18 cellular contexts compared by ENCODE assay signal in the genomic region with DNA sequence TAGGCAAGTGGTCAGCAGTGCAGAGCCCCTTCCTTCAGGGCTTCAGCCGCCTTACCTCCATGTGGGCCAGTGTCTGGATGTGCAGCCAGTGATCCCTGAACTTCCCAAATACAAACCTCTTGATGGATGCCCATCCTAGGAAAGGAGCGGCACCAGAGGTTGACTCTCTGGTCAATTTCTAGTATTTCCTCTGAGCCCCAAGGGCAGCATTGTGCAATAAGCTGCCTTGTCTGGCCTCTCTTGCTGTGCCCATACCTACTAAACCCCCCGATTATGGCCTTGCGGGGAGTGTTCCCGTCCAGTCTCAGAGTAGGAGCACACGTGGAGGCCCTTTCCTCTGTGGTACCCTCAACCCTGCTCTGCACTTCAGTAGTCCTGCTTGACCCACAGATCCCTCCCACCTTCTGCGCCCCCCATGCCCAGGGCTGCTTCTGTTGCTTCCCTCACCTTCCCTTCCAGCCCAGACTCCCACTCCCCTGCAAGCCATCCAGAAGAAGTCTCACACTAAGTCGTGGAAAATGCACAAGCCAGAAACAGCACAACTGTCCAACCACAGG. TPM values are rescaled to one million over a fixed set of nuclear protein-coding genes. Genes with fewer than 3 reads are reported as not detected.
DNase-seq lines count a peak whose midpoint lies in the region; ATAC-seq and TF ChIP-seq lines count a peak whose summit lies in the region.
"Had no signal": no experiment of that assay in that cellular context is flagged by ENCODE, and none has a peak within 500 bp of the region (broad histone marks: within the 10 kb centered on the region; RNA-seq: fewer than 3 reads in every experiment).

No MANE protein-coding gene starts in this region.

- no peaks in the 10 kb centered on the region for H3K9me3 Mint-ChIP-seq in T-cell
- H3K9me3 Mint-ChIP-seq: HFFc6, IgD-negative memory B cell had no signal

- no peaks in the 10 kb centered on the region for H3K9me3 ChIP-seq in AG04450 (ENCODE audit: control insufficient read depth, insufficient read depth, low read length)
- H3K9me3 ChIP-seq: Caco-2, SJCRH30 had no signal

- DNase-seq in AG04450 (ENCODE audit: low read depth, low spot score) = no peak
- DNase-seq in MV-4-11 (lab: John Stamatoyannopoulos, UW) = peak; percentile 35
- DNase-seq in left lobe of liver (ENCODE audit: low spot score) = peak; percentile 40
- DNase-seq in posterior vena cava (ENCODE audit: low spot score) = peak; percentile 44
- no peak for DNase-seq in T-cell
- no peak for DNase-seq in NCI-H748 (lab: John Stamatoyannopoulos, UW; ENCODE audit: unreplicated experiment)
- DNase-seq: C1 segment of cervical spinal cord, Caco-2, HFFc6, NCI-H1417 treated with DMSO at 0.1 percent for 48 hours, NCI-H1930, NCI-H446, NCI-H748 treated with DMSO at 0.1 percent for 48 hours, SJCRH30 had no signal

- peaks cover 0 to 13% of the 10 kb centered on the region in 2 donors for H3K27me3 Mint-ChIP-seq in T-cell

- CTCF ChIA-PET in AG04450 (lab: Charles Lee) = no interaction called here
- CTCF ChIA-PET in T-cell (lab: Charles Lee) = no interaction called here

- POLR2A ChIA-PET in AG04450 (lab: Yijun Ruan, JAX) (no interaction called here), T-cell (lab: Charles Lee) (no interaction called here)

- H3K27me3 ChIP-seq in AG04450 (ENCODE audit: control insufficient read depth, insufficient read depth, low read length) = no peaks in the 10 kb centered on the region
- H3K27me3 ChIP-seq: SJCRH30 had no signal

- H3K27ac ChIP-seq in AG04450 (ENCODE audit: low read depth, low read length) = peak overlapping the region; percentile 21
- H3K27ac ChIP-seq: RWPE1, SJCRH30 had no signal

- intact Hi-C loops in posterior vena cava (cut with DNase I) = loop anchor here (5.0 to 10.0 kb wide), 2 partner anchors 56 to 468 kb away; no protein-coding TSS in a partner anchor

- TF ChIP-seq CTCF in AG04450 (IDR thresholded peaks at IDR 0.05; ENCODE audit: low read depth, low read length) = no peak

- H3K36me3 Mint-ChIP-seq in T-cell = no peaks in the 10 kb centered on the region

- H3K4me3 Mint-ChIP-seq in T-cell = no peak overlapping the region
- H3K4me3 Mint-ChIP-seq: HFFc6, IgD-negative memory B cell had no signal

- ATAC-seq in left lobe of liver (no peak), HG03460 (IDR thresholded peaks at IDR 0.05; ENCODE audit: unreplicated experiment) (no peak), T-cell (replicated peaks in 1 of 4) (no peak)

- H3K27ac Mint-ChIP-seq in T-cell = no peak overlapping the region
- H3K27ac Mint-ChIP-seq: HFFc6 had no signal

- no peak overlapping the region for H3K4me3 ChIP-seq in AG04450 (ENCODE audit: low read depth, low read length)
- H3K4me3 ChIP-seq: SJCRH30 had no signal

- H3K4me1 Mint-ChIP-seq in T-cell = no peaks in the 10 kb centered on the region
- H3K4me1 Mint-ChIP-seq: IgD-negative memory B cell had no signal

RNA-seq across cellular contexts. Expression of gene HORMAD2, which starts 39.7 kb away (rescaled TPM):
- polyA plus RNA-seq in AG04450 (2011; rRNA removed) = not detected in 2 replicates
- not detected in 2 replicates for polyA minus RNA-seq in AG04450 (2011; rRNA and poly(A)+ RNA removed)
- total RNA-seq in left lobe of liver = 1.5 TPM
- not detected for total RNA-seq in posterior vena cava
- total RNA-seq in T-cell = not detected
- total RNA-seq: HFFc6, HT-29, SJCRH30 had no signal
- polyA plus RNA-seq: IgD-negative memory B cell had no signal

Comparison
In these comparisons a context has a peak if more than half of its experiments do, and no peak if none do; other contexts are left out.
1. DNase-seq: peak in MV-4-11 (single experiment), left lobe of liver (single experiment) and posterior vena cava (single experiment); none in AG04450 (single experiment), T-cell (0 of 34) and NCI-H748 (single experiment).